Comparison of ENCODE assay signal across 8 cellular contexts in genomic region chr15:38817427-38818155, GRCh38.
DNase-seq lines count a peak whose midpoint lies in the region; ATAC-seq and TF ChIP-seq lines count a peak whose summit lies in the region.

No MANE protein-coding gene starts in this region.

- no peaks in the 10 kb centered on the region for H3K36me3 Mint-ChIP-seq in brain

- H3K4me3 Mint-ChIP-seq in brain, result peak overlapping the region in 1 of 5 experiments; percentile 16

- peak; percentile 99 to 100 for TF ChIP-seq CTCF in brain (conservative IDR thresholded peaks at IDR 0.05)

- H3K4me1 Mint-ChIP-seq in brain, result peaks cover 20% of the 10 kb centered on the region

- peak overlapping the region in 1 of 5 experiments; percentile 14 for H3K27ac Mint-ChIP-seq in brain

- ATAC-seq in HG02642 (IDR thresholded peaks at IDR 0.05; ENCODE audit: poor library complexity, unreplicated experiment), result peak; percentile 91

- DNase-seq in NCI-H446 (lab: John Stamatoyannopoulos, UW), result peak; percentile 18 to 61
- no peak for DNase-seq in NCI-H446 treated with DMSO at 0.1 percent for 48 hours (lab: John Stamatoyannopoulos, UW)
- DNase-seq in NCI-H128 (lab: John Stamatoyannopoulos, UW; ENCODE audit: unreplicated experiment), result peak; percentile 40
- peak; percentile 61 for DNase-seq in UCSD-AML1 (lab: John Stamatoyannopoulos, UW; ENCODE audit: unreplicated experiment)
- peak; percentile 82 for DNase-seq in inferior parietal cortex (ENCODE audit: extremely low spot score)
- peak; percentile 49 to 72 for DNase-seq in stimulated activated CD4-positive, alpha-beta T cell treated with anti-CD3 and anti-CD28 coated beads, Interleukin-1b, Interleukin-23, amount 100 ng/mL, for 1 hour (ENCODE audit: low read depth in 2 of 2)

- peaks cover 5% of the 10 kb centered on the region for H3K27me3 Mint-ChIP-seq in brain

- peaks cover 0 to 5% (median 0%) of the 10 kb centered on the region in 5 experiments for H3K9me3 Mint-ChIP-seq in brain
